14 cellular contexts compared by ENCODE assay signal in the genomic region with DNA sequence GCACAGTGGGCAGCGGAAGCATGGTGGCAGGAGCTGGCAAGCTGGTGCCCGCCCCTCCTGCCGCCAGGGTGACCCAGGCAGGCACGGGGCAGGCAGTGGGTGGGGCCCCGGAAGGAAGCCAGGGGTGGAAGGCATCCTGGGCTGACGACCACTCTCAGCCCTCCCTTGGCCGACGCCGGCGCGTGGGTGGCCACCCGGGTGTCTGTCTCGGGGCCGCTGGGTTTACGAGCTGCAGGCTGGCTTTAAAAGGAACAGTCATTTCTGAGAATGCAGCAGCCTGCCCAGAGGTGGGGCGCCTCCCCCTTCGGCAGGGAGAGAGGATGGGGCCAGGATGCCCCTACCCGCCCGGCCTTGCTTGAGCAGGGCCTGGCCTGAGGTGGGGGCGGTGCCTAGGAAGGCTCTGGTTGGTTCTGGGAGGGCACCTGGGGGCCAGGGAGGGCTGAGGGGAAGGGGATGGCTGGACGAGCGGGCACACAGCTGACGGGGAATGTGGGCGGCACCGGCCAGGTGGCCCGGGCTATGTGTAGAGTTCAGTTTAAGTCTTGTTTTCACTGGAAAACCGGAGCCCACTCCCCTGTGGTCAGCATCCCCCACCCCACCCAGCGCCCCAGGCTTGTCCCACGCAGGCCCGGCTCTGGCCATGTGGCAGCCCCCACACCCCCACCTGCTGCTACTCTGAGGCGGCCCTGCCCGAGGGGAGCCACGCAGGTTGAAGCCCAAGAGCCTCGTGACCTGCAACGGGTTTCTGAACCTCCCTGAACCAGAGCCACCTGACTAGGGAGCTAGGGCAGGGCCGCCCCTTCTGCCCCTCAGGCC. TPM values are rescaled to one million over a fixed set of nuclear protein-coding genes. Genes with fewer than 3 reads are reported as not detected.
A peak's percentile ranks its signal among the peaks of the same experiment; 100 is the strongest.
DNase-seq lines count a peak whose midpoint lies in the region; ATAC-seq and TF ChIP-seq lines count a peak whose summit lies in the region.
"Had no signal": no experiment of that assay in that cellular context is flagged by ENCODE, and none has a peak within 500 bp of the region (broad histone marks: within the 10 kb centered on the region; RNA-seq: fewer than 3 reads in every experiment).

No MANE protein-coding gene starts in this region.

- dilution Hi-C loops in mammary epithelial cell (cut with HindIII; ENCODE audit: low sequenced_read_pairs) = loop anchor here (5.0 kb wide), 1 partner anchor 53 kb away; no protein-coding TSS in a partner anchor

- 0 out of 2 replicates have a peak overlapping the region, but pooled peaks have one; percentile 29 for H3K9ac ChIP-seq in BLaER1
- H3K9ac ChIP-seq in OCI-LY3 (ENCODE audit: low read length) = no peak overlapping the region
- H3K9ac ChIP-seq in mammary epithelial cell (ENCODE audit: insufficient read depth, low read length) = no peak overlapping the region

- no peak overlapping the region for H2AFZ ChIP-seq in OCI-LY3 (ENCODE audit: low read depth, low read length)
- H2AFZ ChIP-seq in mammary epithelial cell (ENCODE audit: low read depth, low read length) = no peak overlapping the region
- H2AFZ ChIP-seq in PC-9 = no peak overlapping the region

- CTCF ChIA-PET in mammary epithelial cell (lab: Charles Lee; ENCODE audit: low non-redundant PET) = no interaction called here
- CTCF ChIA-PET in PC-9 (lab: Charles Lee) = no interaction called here

- POLR2A ChIA-PET in PC-9 (lab: Charles Lee; ENCODE audit: unreplicated experiment) = no interaction called here

- H3K36me3 ChIP-seq in BLaER1 (no peaks in the 10 kb centered on the region), OCI-LY3 (replicated peaks; ENCODE audit: low read depth, low read length) (no peaks in the 10 kb centered on the region), right lobe of liver (peaks cover 0 to 39% (median 18%) of the 10 kb centered on the region in 4 donors), spleen (no peaks in the 10 kb centered on the region), mammary epithelial cell (ENCODE audit: insufficient read depth, low read length) (no peaks in the 10 kb centered on the region), PC-9 (ENCODE audit: low read depth) (no peaks in the 10 kb centered on the region)
- H3K36me3 ChIP-seq: neutrophil had no signal

- intact Hi-C loops in right lobe of liver (cut with DNase I) (no loop called here), spleen (cut with DNase I; ENCODE audit: low total_unique reads) (no loop called here), mammary epithelial cell (cut with micrococcal nuclease) (no loop called here), PC-9 (cut with micrococcal nuclease; ENCODE audit: unreplicated experiment) (loop anchor here (5.0 kb wide), 3 partner anchors 32 to 317 kb away; a partner anchor contains a TSS)

- DNase-seq in right lobe of liver = peak in 2 of 3 donors; percentile 47 to 53
- peak; percentile 74 for DNase-seq in spleen
- no peak for DNase-seq in mammary epithelial cell
- no peak for DNase-seq in activated CD4-positive, CD25-positive, alpha-beta regulatory T cell treated with anti-CD3 and anti-CD28 coated beads, Interleukin-2, amount 50 U/mL, for 72 hours
- no peak for DNase-seq in PC-9
- DNase-seq: central memory CD4-positive, alpha-beta T cell; effector memory CD8-positive, alpha-beta T cell; NCI-H748 treated with DMSO at 0.1 percent for 48 hours; RPMI8226 had no signal

- H3K9me2 ChIP-seq in PC-9 (ENCODE audit: insufficient read depth) = no peaks in the 10 kb centered on the region

- H3K79me2 ChIP-seq in OCI-LY3 (ENCODE audit: low read length) = no peaks in the 10 kb centered on the region
- H3K79me2 ChIP-seq in mammary epithelial cell (ENCODE audit: insufficient read depth, low read length) = peaks cover 59% of the 10 kb centered on the region
- H3K79me2 ChIP-seq in PC-9 (ENCODE audit: low read depth) = no peaks in the 10 kb centered on the region

- no peak overlapping the region for H3K4me3 ChIP-seq in BLaER1
- peak overlapping the region; percentile 42; the same call in 1 of the 2 replicates for H3K4me3 ChIP-seq in OCI-LY3 (ENCODE audit: low read length)
- no peak overlapping the region for H3K4me3 ChIP-seq in right lobe of liver
- no peak overlapping the region for H3K4me3 ChIP-seq in spleen
- no peak overlapping the region for H3K4me3 ChIP-seq in mammary epithelial cell (replicated peaks in 1 of 3; ENCODE audit: insufficient read depth in 1 of 3, low read depth in 2 of 3, low read length in 3 of 3)
- H3K4me3 ChIP-seq in PC-9 = no peak overlapping the region

- peaks cover 3% of the 10 kb centered on the region for H3K9me3 ChIP-seq in BLaER1
- no peaks in the 10 kb centered on the region for H3K9me3 ChIP-seq in OCI-LY3 (ENCODE audit: insufficient read depth, low read length)
- H3K9me3 ChIP-seq in right lobe of liver = no peaks in the 10 kb centered on the region
- no peaks in the 10 kb centered on the region for H3K9me3 ChIP-seq in spleen
- H3K9me3 ChIP-seq in mammary epithelial cell (replicated peaks; ENCODE audit: insufficient read depth, low read length) = no peaks in the 10 kb centered on the region
- no peaks in the 10 kb centered on the region for H3K9me3 ChIP-seq in PC-9 (ENCODE audit: insufficient read depth, low read depth)
- H3K9me3 ChIP-seq: neutrophil had no signal

- H4K20me1 ChIP-seq in BLaER1 = no peaks in the 10 kb centered on the region
- no peaks in the 10 kb centered on the region for H4K20me1 ChIP-seq in OCI-LY3 (ENCODE audit: insufficient read depth, low read length)
- no peaks in the 10 kb centered on the region for H4K20me1 ChIP-seq in mammary epithelial cell (ENCODE audit: insufficient read depth, low read length)
- peaks cover 20% of the 10 kb centered on the region; the same call in 1 of the 2 replicates for H4K20me1 ChIP-seq in PC-9 (ENCODE audit: insufficient read depth)

- H3K27me3 ChIP-seq in BLaER1 (peaks cover 12% of the 10 kb centered on the region), OCI-LY3 (ENCODE audit: low read depth, low read length) (no peaks in the 10 kb centered on the region), right lobe of liver (no peaks in the 10 kb centered on the region), spleen (replicated peaks in 1 of 7) (peaks cover 0 to 18% (median 8%) of the 10 kb centered on the region in 7 donors), mammary epithelial cell (ENCODE audit: insufficient read depth, low read length) (no peaks in the 10 kb centered on the region), PC-9 (ENCODE audit: insufficient read depth, low read depth) (no peaks in the 10 kb centered on the region)

- no peak overlapping the region; the same call in 1 of the 2 replicates for H3K4me2 ChIP-seq in BLaER1
- H3K4me2 ChIP-seq in OCI-LY3 (ENCODE audit: low read length) = peak overlapping the region; percentile 51
- no peak overlapping the region for H3K4me2 ChIP-seq in mammary epithelial cell (ENCODE audit: insufficient read depth, low read depth, low read length)
- H3K4me2 ChIP-seq in PC-9 = no peak overlapping the region

- 0 out of 2 replicates have a peak, but pooled peaks cover 4% of the 10 kb centered on the region for H3F3A ChIP-seq in PC-9 (ENCODE audit: insufficient read depth, low read depth)

- no peak for TF ChIP-seq CTCF in OCI-LY3 (IDR thresholded peaks at IDR 0.05; ENCODE audit: low read depth, low read length)
- TF ChIP-seq CTCF in right lobe of liver (IDR thresholded peaks at IDR 0.05) = no peak
- no peak for TF ChIP-seq CTCF in spleen (IDR thresholded peaks at IDR 0.05 in 8 of 11, conservative IDR thresholded peaks at IDR 0.05 in 3 of 11)
- no peak for TF ChIP-seq CTCF in mammary epithelial cell (conservative IDR thresholded peaks at IDR 0.05 in 1 of 2, IDR thresholded peaks at IDR 0.05 in 1 of 2; ENCODE audit: extremely low read depth in 1 of 2, insufficient read depth in 1 of 2, low read depth in 1 of 2, low read length in 2 of 2)
- TF ChIP-seq CTCF in PC-9 (conservative IDR thresholded peaks at IDR 0.05) = no peak

- in situ Hi-C loops in mammary epithelial cell (cut with MboI; ENCODE audit: low sequenced_read_pairs in 2 of 2) = no loop called here

- H3K27ac ChIP-seq in BLaER1 = no peak overlapping the region; the same call in 1 of the 2 replicates
- H3K27ac ChIP-seq in OCI-LY3 (ENCODE audit: low read length) = no peak overlapping the region
- no peak overlapping the region for H3K27ac ChIP-seq in right lobe of liver
- H3K27ac ChIP-seq in spleen = peak overlapping the region in 2 of 8 donors; percentile 30 to 42
- H3K27ac ChIP-seq in mammary epithelial cell (ENCODE audit: insufficient read depth, low read depth, low read length) = no peak overlapping the region
- H3K27ac ChIP-seq in PC-9 = no peak overlapping the region
- H3K27ac ChIP-seq: neutrophil had no signal

- H3K4me1 ChIP-seq in BLaER1 (peaks cover 28% of the 10 kb centered on the region), OCI-LY3 (ENCODE audit: low read length) (no peaks in the 10 kb centered on the region), right lobe of liver (peaks cover 0 to 21% (median 8%) of the 10 kb centered on the region in 4 donors), spleen (peaks cover 0 to 51% (median 24%) of the 10 kb centered on the region in 6 donors), mammary epithelial cell (ENCODE audit: insufficient read depth, low read length) (peaks cover 40% of the 10 kb centered on the region), PC-9 (replicated peaks; ENCODE audit: insufficient read depth) (peaks cover 10% of the 10 kb centered on the region)

- ATAC-seq in right lobe of liver (no peak), GM18868 (IDR thresholded peaks at IDR 0.05; ENCODE audit: unreplicated experiment) (no peak)
- ATAC-seq: activated CD4-positive, CD25-positive, alpha-beta regulatory T cell treated with anti-CD3 and anti-CD28 coated beads, Interleukin-2, amount 50 U/mL, for 24 hours; effector memory CD8-positive, alpha-beta T cell had no signal

- BruUV-seq in mammary epithelial cell (replicated peaks; lab: Mats Ljungman, UMichigan) (no TSS peak), PC-9 (replicated peaks; lab: Mats Ljungman, UMichigan) (no TSS peak)

- TF ChIP-seq POLR2A in right lobe of liver (IDR thresholded peaks at IDR 0.05) (no peak), spleen (IDR thresholded peaks at IDR 0.05) (no peak)

- WGBS in right lobe of liver (ENCODE audit: insufficient coverage, low coverage, low lambda C conversion rate, missing lambda C conversion rate) = no CpG with 5 or more reads among the region's 36 CpGs
- 64 to 87% (median 76%) methylated on average over 8 to 36 of the region's 36 CpGs for WGBS in spleen, 5 donors
- WGBS in mammary epithelial cell (ENCODE audit: low coverage, missing lambda C conversion rate) = 67% methylated on average over 6 of the region's 36 CpGs

RNA-seq across cellular contexts. Expression of a gene that starts 6.3 kb away (rescaled TPM):
- total RNA-seq in right lobe of liver (100 to 1,000 TPM in 3 of 6 experiments, 10 to 100 TPM in 3; 50.1 to 119 (median 90.5) TPM), spleen (10 to 100 TPM in 4 of 7 donors, 1 to 10 TPM in 3; 6.5 to 19.4 (median 13.0) TPM), mammary epithelial cell (10 to 100 TPM; 21.3 to 38.5 TPM), PC-9 (2021) (72.8 and 107 TPM in 2 replicates)
- polyA plus RNA-seq in spleen (1 to 10 TPM; 3.0 to 7.2 (median 4.5) TPM), mammary epithelial cell (23.3 TPM)
- polyA minus RNA-seq in mammary epithelial cell = 7.2 TPM

RNA-seq across cellular contexts. Expression of a gene that starts 56.4 kb away (rescaled TPM):
- total RNA-seq in right lobe of liver = 10 to 100 TPM; 51.0 to 99.1 (median 63.5) TPM
- total RNA-seq in spleen = 100 to 1,000 TPM; 127 to 217 (median 167) TPM
- polyA plus RNA-seq in spleen = 100 to 1,000 TPM; 133 to 254 (median 213) TPM
- 100 to 1,000 TPM; 142 to 188 TPM for total RNA-seq in mammary epithelial cell
- 240 TPM for polyA plus RNA-seq in mammary epithelial cell
- 552 TPM for polyA minus RNA-seq in mammary epithelial cell
- total RNA-seq in PC-9 (2021) = 201 and 268 TPM in 2 replicates

Comparison
In these comparisons a context has a peak if more than half of its experiments do, and no peak if none do; other contexts are left out.
1. DNase-seq: peak in right lobe of liver (2 of 3) and spleen (single experiment); none in mammary epithelial cell (single experiment), activated CD4-positive, CD25-positive, alpha-beta regulatory T cell treated with anti-CD3 and anti-CD28 coated beads, Interleukin-2, amount 50 U/mL, for 72 hours (single experiment) and PC-9 (0 of 2).